In the genomic region with DNA sequence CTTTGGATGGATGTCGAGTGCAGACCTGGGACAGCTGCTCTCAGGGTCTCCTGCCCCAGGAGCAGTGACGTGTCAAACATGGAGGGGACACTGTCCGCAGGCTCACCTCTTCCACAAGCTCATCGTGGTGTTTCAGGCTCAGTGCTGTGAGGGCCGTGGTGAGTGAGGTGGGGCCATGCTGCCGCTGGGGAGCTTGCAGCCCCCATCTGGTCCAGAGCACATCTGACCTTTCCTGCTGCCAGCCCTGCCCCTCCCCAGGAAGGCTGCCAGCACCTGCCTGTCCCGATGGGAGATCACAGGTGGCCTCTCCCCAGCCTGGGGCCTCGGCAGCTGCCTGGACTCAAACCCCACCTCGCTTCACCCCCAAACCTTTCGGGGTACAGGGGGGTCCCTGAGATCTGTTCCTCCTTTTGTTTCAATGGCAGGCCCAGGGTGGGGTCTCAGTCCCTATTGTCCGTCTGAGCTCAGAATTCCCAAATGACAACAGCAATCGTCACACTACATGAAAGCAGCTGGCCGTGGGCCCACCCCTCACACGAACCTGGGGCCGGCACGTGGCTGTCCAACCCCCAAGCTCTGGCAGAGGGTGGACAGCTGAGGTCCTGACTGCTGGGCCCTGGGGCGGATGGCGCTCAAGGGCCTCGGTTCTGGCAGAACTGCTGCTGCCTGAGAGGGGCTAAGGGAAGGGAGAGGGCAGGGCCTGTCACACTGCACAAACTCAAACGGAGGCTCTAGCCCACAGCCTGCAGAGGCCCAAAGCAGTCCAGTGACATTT, we compare ENCODE assay signal across 18 cellular contexts.
DNase-seq lines count a peak whose midpoint lies in the region; ATAC-seq and TF ChIP-seq lines count a peak whose summit lies in the region.
"Had no signal": no experiment of that assay in that cellular context is flagged by ENCODE, and none has a peak within 500 bp of the region (broad histone marks: within the 10 kb centered on the region; RNA-seq: fewer than 3 reads in every experiment).

No MANE protein-coding gene starts in this region.

- H3K36me3 ChIP-seq in endodermal cell (ENCODE audit: control insufficient read depth, insufficient read depth, low read length): peaks cover 12% of the 10 kb centered on the region

- H3K9me3 ChIP-seq in T-helper 17 cell (ENCODE audit: control insufficient read depth, low read length, poor library complexity, severe bottlenecking) (no peaks in the 10 kb centered on the region), endodermal cell (ENCODE audit: control insufficient read depth, low read length) (no peaks in the 10 kb centered on the region)
- H3K9me3 ChIP-seq: HAP-1 had no signal

- H3K36me3 Mint-ChIP-seq in T-helper 17 cell (ENCODE audit: low read depth) (peaks cover 6% of the 10 kb centered on the region), endodermal cell (ENCODE audit: low read depth) (peaks cover 20% of the 10 kb centered on the region), naive B cell (peaks cover 0 to 10% of the 10 kb centered on the region in 2 donors)
- peaks cover 35 to 57% of the 10 kb centered on the region in 2 donors for H3K36me3 Mint-ChIP-seq in stimulated activated naive B cell treated with anti-CD40 and anti-IgM and Interleukin-4, amounts not matched to agents 10 μg/mL and 1 μg/mL and 100 μg/mL, for 72 hours

- no peak for ATAC-seq in T-helper 17 cell
- no peak for ATAC-seq in naive B cell (ENCODE audit: low read depth in 2 of 2)
- peak in 1 of 2 donors; percentile 44 for ATAC-seq in stimulated activated naive B cell treated with anti-CD40 and anti-IgM and Interleukin-4, amounts not matched to agents 10 μg/mL and 1 μg/mL and 100 μg/mL, for 72 hours (replicated peaks)
- no peak for ATAC-seq in GM21723 (IDR thresholded peaks at IDR 0.05; ENCODE audit: unreplicated experiment)
- ATAC-seq: SK-N-SH treated with all-trans-retinoic acid at 6 μM for 48 hours had no signal

- DNase-seq in T-helper 17 cell (no peak), endodermal cell (no peak), naive B cell (no peak), activated gamma-delta T cell (lab: John Stamatoyannopoulos, UW) (no peak), NCI-H1930 (lab: John Stamatoyannopoulos, UW) (no peak)
- no peak for DNase-seq in stimulated activated naive B cell treated with anti-CD40 and anti-IgM and Interleukin-4, amounts not matched to agents 10 μg/mL and 1 μg/mL and 100 μg/mL, for 72 hours
- DNase-seq: DMS79, GM23248, MM.1S, NCI-H1092, NCI-H1694, NCI-H510A treated with DMSO at 0.1 percent for 48 hours, NCI-H774, SIG-M5 had no signal

- H3K4me1 Mint-ChIP-seq in T-helper 17 cell (peaks cover 5% of the 10 kb centered on the region), endodermal cell (peaks cover 2% of the 10 kb centered on the region), naive B cell (peaks cover 31 to 40% (median 35%) of the 10 kb centered on the region in 3 donors)
- peaks cover 51 to 56% of the 10 kb centered on the region in 2 donors for H3K4me1 Mint-ChIP-seq in stimulated activated naive B cell treated with anti-CD40 and anti-IgM and Interleukin-4, amounts not matched to agents 10 μg/mL and 1 μg/mL and 100 μg/mL, for 72 hours

- WGBS in endodermal cell (ENCODE audit: insufficient coverage in 1 of 2, insufficient read length in 1 of 2), 2 experiments: 92 to 93% methylated on average over 9 to 20 of the region's 20 CpGs

- no peak overlapping the region for H3K4me3 Mint-ChIP-seq in T-helper 17 cell
- no peak overlapping the region for H3K4me3 Mint-ChIP-seq in endodermal cell
- H3K4me3 Mint-ChIP-seq in naive B cell: no peak overlapping the region
- no peak overlapping the region for H3K4me3 Mint-ChIP-seq in stimulated activated naive B cell treated with anti-CD40 and anti-IgM and Interleukin-4, amounts not matched to agents 10 μg/mL and 1 μg/mL and 100 μg/mL, for 72 hours

- no peak for TF ChIP-seq CTCF in endodermal cell (conservative IDR thresholded peaks at IDR 0.05)

- H3K9ac ChIP-seq in endodermal cell (ENCODE audit: extremely low read depth, low read length, poor library complexity, severe bottlenecking): no peak overlapping the region
- H3K9ac ChIP-seq: GM23248 had no signal

- H3K27ac ChIP-seq in endodermal cell (ENCODE audit: low read depth, low read length): peak overlapping the region; percentile 78
- H3K27ac ChIP-seq: C4-2B, GM23248 had no signal

- no peak overlapping the region for H3K4me3 ChIP-seq in endodermal cell (ENCODE audit: low read length)
- H3K4me3 ChIP-seq: GM23248, HAP-1 had no signal

- peaks cover 4% of the 10 kb centered on the region for H3K4me1 ChIP-seq in endodermal cell (ENCODE audit: control insufficient read depth, insufficient read depth, low read length)
- H3K4me1 ChIP-seq: HAP-1 had no signal

- H3K27ac Mint-ChIP-seq in T-helper 17 cell (peak overlapping the region; percentile 41), endodermal cell (no peak overlapping the region), naive B cell (peak overlapping the region in 4 of 6 donors; percentile 32 to 83 (median 72))
- H3K27ac Mint-ChIP-seq in stimulated activated naive B cell treated with anti-CD40 and anti-IgM and Interleukin-4, amounts not matched to agents 10 μg/mL and 1 μg/mL and 100 μg/mL, for 72 hours: peak overlapping the region; percentile 69

- H3K27me3 Mint-ChIP-seq in T-helper 17 cell (no peaks in the 10 kb centered on the region), endodermal cell (ENCODE audit: insufficient read depth) (no peaks in the 10 kb centered on the region), naive B cell (no peaks in the 10 kb centered on the region)
- H3K27me3 Mint-ChIP-seq in stimulated activated naive B cell treated with anti-CD40 and anti-IgM and Interleukin-4, amounts not matched to agents 10 μg/mL and 1 μg/mL and 100 μg/mL, for 72 hours: no peaks in the 10 kb centered on the region

- H3K9me3 Mint-ChIP-seq in endodermal cell (no peaks in the 10 kb centered on the region), naive B cell (no peaks in the 10 kb centered on the region)
- no peaks in the 10 kb centered on the region for H3K9me3 Mint-ChIP-seq in stimulated activated naive B cell treated with anti-CD40 and anti-IgM and Interleukin-4, amounts not matched to agents 10 μg/mL and 1 μg/mL and 100 μg/mL, for 72 hours

- no peaks in the 10 kb centered on the region for H3K27me3 ChIP-seq in endodermal cell (ENCODE audit: control insufficient read depth, insufficient read depth, low read length, poor library complexity, severe bottlenecking)
